ENCODE assay signal across 8 cellular contexts in genomic region chr4:113901994-113902787, GRCh38.
A peak's percentile ranks its signal among the peaks of the same experiment; 100 is the strongest.
DNase-seq lines count a peak whose midpoint lies in the region; ATAC-seq and TF ChIP-seq lines count a peak whose summit lies in the region.

No MANE protein-coding gene starts in this region.

- H3K36me3 ChIP-seq in Caco-2 (ENCODE audit: control insufficient read depth, insufficient read depth, low read length) (no peaks in the 10 kb centered on the region), Loucy (ENCODE audit: insufficient read depth, low read length) (no peaks in the 10 kb centered on the region), mucosa of stomach (ENCODE audit: control insufficient read depth, insufficient read depth, low read length) (no peaks in the 10 kb centered on the region), GM23338 (ENCODE audit: insufficient read depth) (no peaks in the 10 kb centered on the region)

- H3K79me2 ChIP-seq in Loucy (ENCODE audit: insufficient read depth, low read length) (no peaks in the 10 kb centered on the region), GM23338 (replicated peaks; ENCODE audit: insufficient read depth) (no peaks in the 10 kb centered on the region)

- DNase-seq in Caco-2 (peak; percentile 39 to 57), GM23338 (ENCODE audit: low spot score) (no peak), NCI-H446 treated with DMSO at 0.1 percent for 48 hours (lab: John Stamatoyannopoulos, UW) (no peak), foreskin fibroblast (no peak)
- DNase-seq in NK-92 treated with Interleukin-12 subunit alpha and Interleukin-12 subunit beta, amount 100 ng/mL, for 24 hours (lab: John Stamatoyannopoulos, UW) = no peak

- H3K36me3 Mint-ChIP-seq in Caco-2 (ENCODE audit: insufficient read depth, unreplicated experiment) = no peaks in the 10 kb centered on the region
- no peaks in the 10 kb centered on the region for H3K36me3 Mint-ChIP-seq in activated T-helper 17 cell treated with anti-CD3 and anti-CD28 coated beads, Interleukin-2, amount 50 U/mL, for 72 hours (ENCODE audit: low read depth)
- H3K36me3 Mint-ChIP-seq in GM23338 (ENCODE audit: low read depth) = no peaks in the 10 kb centered on the region

- H3F3A ChIP-seq in Loucy (ENCODE audit: low read depth) (no peaks in the 10 kb centered on the region), GM23338 (replicated peaks; ENCODE audit: low read depth) (no peaks in the 10 kb centered on the region)

- no TSS peak for BruUV-seq in Caco-2 (replicated peaks; lab: Mats Ljungman, UMichigan)

- CTCF ChIA-PET in Caco-2 (lab: Charles Lee) = no interaction called here

- H3K27me3 ChIP-seq in Caco-2 (replicated peaks; ENCODE audit: control insufficient read depth, insufficient read depth, low read length) (no peaks in the 10 kb centered on the region), Loucy (ENCODE audit: insufficient read depth, low read length, poor library complexity, severe bottlenecking) (no peaks in the 10 kb centered on the region), mucosa of stomach (ENCODE audit: control insufficient read depth, insufficient read depth, low read length) (no peaks in the 10 kb centered on the region), GM23338 (ENCODE audit: insufficient read depth) (no peaks in the 10 kb centered on the region)

- H3K9me3 Mint-ChIP-seq in Caco-2 (ENCODE audit: unreplicated experiment) (no peaks in the 10 kb centered on the region), GM23338 (no peaks in the 10 kb centered on the region)
- H3K9me3 Mint-ChIP-seq in activated T-helper 17 cell treated with anti-CD3 and anti-CD28 coated beads, Interleukin-2, amount 50 U/mL, for 72 hours = no peaks in the 10 kb centered on the region

- H3K4me3 Mint-ChIP-seq in Caco-2 (ENCODE audit: unreplicated experiment) (peak overlapping the region; percentile 56), GM23338 (no peak overlapping the region)
- peak overlapping the region; percentile 78 for H3K4me3 Mint-ChIP-seq in activated T-helper 17 cell treated with anti-CD3 and anti-CD28 coated beads, Interleukin-2, amount 50 U/mL, for 72 hours

- peak; percentile 88 for ATAC-seq in activated T-helper 17 cell treated with anti-CD3 and anti-CD28 coated beads, Interleukin-2, amount 50 U/mL, for 72 hours (replicated peaks)
- no peak; the same call in 2 of the 3 replicates for ATAC-seq in GM23338

- H3K9me3 ChIP-seq in Caco-2 (no peaks in the 10 kb centered on the region), Loucy (ENCODE audit: insufficient read depth, low read depth, low read length) (no peaks in the 10 kb centered on the region), mucosa of stomach (ENCODE audit: control insufficient read depth, low read length) (no peaks in the 10 kb centered on the region)

- H3K4me1 ChIP-seq in Caco-2 (peaks cover 9% of the 10 kb centered on the region), Loucy (ENCODE audit: insufficient read depth, low read length, poor library complexity, severe bottlenecking) (peaks cover 50% of the 10 kb centered on the region), mucosa of stomach (ENCODE audit: control insufficient read depth, insufficient read depth, low read length) (peaks cover 14% of the 10 kb centered on the region), GM23338 (ENCODE audit: insufficient read depth) (no peaks in the 10 kb centered on the region)

- POLR2A ChIA-PET in Caco-2 (lab: Charles Lee) = no interaction called here

- H2AFZ ChIP-seq in Loucy (ENCODE audit: low read length) (0 out of 2 replicates have a peak overlapping the region, but pooled peaks have one; percentile 1), GM23338 (no peak overlapping the region)

- peak overlapping the region; percentile 34 for H3K27ac Mint-ChIP-seq in Caco-2 (ENCODE audit: unreplicated experiment)
- peak overlapping the region; percentile 90 for H3K27ac Mint-ChIP-seq in activated T-helper 17 cell treated with anti-CD3 and anti-CD28 coated beads, Interleukin-2, amount 50 U/mL, for 72 hours
- H3K27ac Mint-ChIP-seq in GM23338 = no peak overlapping the region

- H3K27me3 Mint-ChIP-seq in Caco-2 (ENCODE audit: insufficient read depth, unreplicated experiment) (no peaks in the 10 kb centered on the region), GM23338 (ENCODE audit: insufficient read depth, low read depth, poor library complexity) (no peaks in the 10 kb centered on the region)
- no peaks in the 10 kb centered on the region for H3K27me3 Mint-ChIP-seq in activated T-helper 17 cell treated with anti-CD3 and anti-CD28 coated beads, Interleukin-2, amount 50 U/mL, for 72 hours

- H3K4me2 ChIP-seq in Loucy (ENCODE audit: low read depth, low read length, poor library complexity, severe bottlenecking) (peak overlapping the region; percentile 66), GM23338 (no peak overlapping the region)

- intact Hi-C loops in Caco-2 (cut with micrococcal nuclease; ENCODE audit: unreplicated experiment) = no loop called here

- H3K4me3 ChIP-seq in Caco-2 (ENCODE audit: low read depth, low read length) = no peak overlapping the region
- H3K4me3 ChIP-seq in Loucy (ENCODE audit: low read length, poor library complexity, severe bottlenecking) = peak overlapping the region; percentile 47
- H3K4me3 ChIP-seq in mucosa of stomach (ENCODE audit: low read length) = no peak overlapping the region
- H3K4me3 ChIP-seq in GM23338 = no peak overlapping the region
- no peak overlapping the region for H3K4me3 ChIP-seq in foreskin fibroblast (ENCODE audit: low read depth in 1 of 2, low read length in 2 of 2)

- no peak overlapping the region for H3K27ac ChIP-seq in GM23338 (ENCODE audit: low read depth)

- TF ChIP-seq CTCF in Caco-2 (IDR thresholded peaks at IDR 0.05; ENCODE audit: insufficient read depth in 1 of 2, low read depth in 1 of 2, low read length in 1 of 2, severe bottlenecking in 1 of 2, unreplicated experiment in 1 of 2) (peak in 1 of 2 experiments; percentile 47), Loucy (conservative IDR thresholded peaks at IDR 0.05; ENCODE audit: low read length) (peak; percentile 83), GM23338 (conservative IDR thresholded peaks at IDR 0.05; ENCODE audit: low read depth in 2 of 2) (no peak), foreskin fibroblast (IDR thresholded peaks at IDR 0.05; ENCODE audit: low read depth, low read length) (no peak)

- H3K9me2 ChIP-seq in Loucy (replicated peaks; ENCODE audit: low read depth, low read length) = no peaks in the 10 kb centered on the region
- no peaks in the 10 kb centered on the region for H3K9me2 ChIP-seq in GM23338 (ENCODE audit: insufficient read depth)

- H4K20me1 ChIP-seq in Loucy (ENCODE audit: insufficient read depth, low read length, poor library complexity, severe bottlenecking) (no peaks in the 10 kb centered on the region), GM23338 (replicated peaks; ENCODE audit: insufficient read depth) (no peaks in the 10 kb centered on the region)

- H3K9ac ChIP-seq in Loucy (ENCODE audit: low read depth, low read length, poor library complexity, severe bottlenecking) (peak overlapping the region; percentile 2), mucosa of stomach (ENCODE audit: low read length) (peak overlapping the region; percentile 20)

- H3K4me1 Mint-ChIP-seq in Caco-2 (ENCODE audit: low read depth, unreplicated experiment) = peaks cover 9% of the 10 kb centered on the region
- H3K4me1 Mint-ChIP-seq in activated T-helper 17 cell treated with anti-CD3 and anti-CD28 coated beads, Interleukin-2, amount 50 U/mL, for 72 hours = peaks cover 29% of the 10 kb centered on the region
- no peaks in the 10 kb centered on the region for H3K4me1 Mint-ChIP-seq in GM23338

TF ChIP-seq in GM23338, 12 proteins besides CTCF, POLR2A, EP300 and RAD21 (continues in another document):
- TF ChIP-seq JUNB (IDR thresholded peaks at IDR 0.05; ENCODE audit: unreplicated experiment) (no peak), POLR2AphosphoS5 (IDR thresholded peaks at IDR 0.05; ENCODE audit: low read depth) (no peak)

Comparison
In these comparisons a context has a peak if more than half of its experiments do, and no peak if none do; other contexts are left out.
1. DNase-seq: peak in Caco-2 (2 of 2); none in GM23338 (single experiment), NCI-H446 treated with DMSO at 0.1 percent for 48 hours (single experiment), foreskin fibroblast (0 of 2) and NK-92 treated with Interleukin-12 subunit alpha and Interleukin-12 subunit beta, amount 100 ng/mL, for 24 hours (single experiment).